ENCODE assay signal across 2 cellular contexts in the genomic region with DNA sequence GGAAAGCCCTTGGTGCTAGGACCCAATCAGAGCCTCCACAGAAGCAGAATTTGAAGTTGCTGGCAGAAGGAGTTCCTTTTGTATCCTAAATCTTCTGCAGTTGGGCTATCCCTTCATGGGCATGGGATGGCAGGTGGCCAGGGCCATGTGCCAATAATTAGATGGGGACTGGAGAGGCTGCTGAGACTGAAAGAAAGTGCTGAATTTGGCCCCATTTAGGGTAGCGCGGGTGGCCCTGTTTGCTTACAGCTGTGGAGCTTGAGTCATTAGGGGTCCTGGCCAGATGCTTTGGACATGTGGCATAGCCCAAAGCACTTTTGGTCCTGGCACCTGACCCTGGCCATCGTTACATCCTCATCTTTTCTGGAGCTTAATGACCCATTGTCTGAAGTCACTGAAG.
TF ChIP-seq lines count a peak whose summit lies in the region.

No MANE protein-coding gene starts in this region.

TF ChIP-seq in SK-N-SH, 30 proteins besides CTCF, POLR2A, EP300 and RAD21 (continued from another document):
- TF ChIP-seq CHD2 (IDR thresholded peaks at IDR 0.05; ENCODE audit: low read length, partially characterized antibody), result no peak

TF ChIP-seq in SK-N-SH treated with all-trans-retinoic acid at 6 μM for 48 hours, 23 proteins besides CTCF, POLR2A, EP300 and RAD21:
- TF ChIP-seq, protein P1, sequence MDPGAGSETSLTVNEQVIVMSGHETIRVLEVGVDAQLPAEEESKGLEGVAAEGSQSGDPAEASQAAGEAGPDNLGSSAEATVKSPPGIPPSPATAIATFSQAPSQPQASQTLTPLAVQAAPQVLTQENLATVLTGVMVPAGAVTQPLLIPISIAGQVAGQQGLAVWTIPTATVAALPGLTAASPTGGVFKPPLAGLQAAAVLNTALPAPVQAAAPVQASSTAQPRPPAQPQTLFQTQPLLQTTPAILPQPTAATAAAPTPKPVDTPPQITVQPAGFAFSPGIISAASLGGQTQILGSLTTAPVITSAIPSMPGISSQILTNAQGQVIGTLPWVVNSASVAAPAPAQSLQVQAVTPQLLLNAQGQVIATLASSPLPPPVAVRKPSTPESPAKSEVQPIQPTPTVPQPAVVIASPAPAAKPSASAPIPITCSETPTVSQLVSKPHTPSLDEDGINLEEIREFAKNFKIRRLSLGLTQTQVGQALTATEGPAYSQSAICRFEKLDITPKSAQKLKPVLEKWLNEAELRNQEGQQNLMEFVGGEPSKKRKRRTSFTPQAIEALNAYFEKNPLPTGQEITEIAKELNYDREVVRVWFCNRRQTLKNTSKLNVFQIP (CRISPR knock-in tag; IDR thresholded peaks at IDR 0.05; ENCODE audit: borderline replicate concordance, low read depth), result no peak
- no peak for TF ChIP-seq ZC3H10 (CRISPR knock-in tag; IDR thresholded peaks at IDR 0.05)
- TF ChIP-seq, protein P2, sequence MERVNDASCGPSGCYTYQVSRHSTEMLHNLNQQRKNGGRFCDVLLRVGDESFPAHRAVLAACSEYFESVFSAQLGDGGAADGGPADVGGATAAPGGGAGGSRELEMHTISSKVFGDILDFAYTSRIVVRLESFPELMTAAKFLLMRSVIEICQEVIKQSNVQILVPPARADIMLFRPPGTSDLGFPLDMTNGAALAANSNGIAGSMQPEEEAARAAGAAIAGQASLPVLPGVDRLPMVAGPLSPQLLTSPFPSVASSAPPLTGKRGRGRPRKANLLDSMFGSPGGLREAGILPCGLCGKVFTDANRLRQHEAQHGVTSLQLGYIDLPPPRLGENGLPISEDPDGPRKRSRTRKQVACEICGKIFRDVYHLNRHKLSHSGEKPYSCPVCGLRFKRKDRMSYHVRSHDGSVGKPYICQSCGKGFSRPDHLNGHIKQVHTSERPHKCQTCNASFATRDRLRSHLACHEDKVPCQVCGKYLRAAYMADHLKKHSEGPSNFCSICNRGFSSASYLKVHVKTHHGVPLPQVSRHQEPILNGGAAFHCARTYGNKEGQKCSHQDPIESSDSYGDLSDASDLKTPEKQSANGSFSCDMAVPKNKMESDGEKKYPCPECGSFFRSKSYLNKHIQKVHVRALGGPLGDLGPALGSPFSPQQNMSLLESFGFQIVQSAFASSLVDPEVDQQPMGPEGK (CRISPR knock-in tag; IDR thresholded peaks at IDR 0.05; ENCODE audit: borderline replicate concordance), result no peak
- no peak for TF ChIP-seq ESRRG (CRISPR knock-in tag; IDR thresholded peaks at IDR 0.05)
- no peak for TF ChIP-seq RARB (CRISPR knock-in tag; IDR thresholded peaks at IDR 0.05)
- TF ChIP-seq, protein P3, sequence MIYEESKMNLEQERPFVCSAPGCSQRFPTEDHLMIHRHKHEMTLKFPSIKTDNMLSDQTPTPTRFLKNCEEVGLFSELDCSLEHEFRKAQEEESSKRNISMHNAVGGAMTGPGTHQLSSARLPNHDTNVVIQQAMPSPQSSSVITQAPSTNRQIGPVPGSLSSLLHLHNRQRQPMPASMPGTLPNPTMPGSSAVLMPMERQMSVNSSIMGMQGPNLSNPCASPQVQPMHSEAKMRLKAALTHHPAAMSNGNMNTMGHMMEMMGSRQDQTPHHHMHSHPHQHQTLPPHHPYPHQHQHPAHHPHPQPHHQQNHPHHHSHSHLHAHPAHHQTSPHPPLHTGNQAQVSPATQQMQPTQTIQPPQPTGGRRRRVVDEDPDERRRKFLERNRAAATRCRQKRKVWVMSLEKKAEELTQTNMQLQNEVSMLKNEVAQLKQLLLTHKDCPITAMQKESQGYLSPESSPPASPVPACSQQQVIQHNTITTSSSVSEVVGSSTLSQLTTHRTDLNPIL (CRISPR knock-in tag; IDR thresholded peaks at IDR 0.05; ENCODE audit: low read depth), result no peak
- TF ChIP-seq ISL1 (CRISPR knock-in tag; IDR thresholded peaks at IDR 0.05), result no peak
- TF ChIP-seq ZFP3 (CRISPR knock-in tag; IDR thresholded peaks at IDR 0.05), result no peak
- TF ChIP-seq, protein P4, sequence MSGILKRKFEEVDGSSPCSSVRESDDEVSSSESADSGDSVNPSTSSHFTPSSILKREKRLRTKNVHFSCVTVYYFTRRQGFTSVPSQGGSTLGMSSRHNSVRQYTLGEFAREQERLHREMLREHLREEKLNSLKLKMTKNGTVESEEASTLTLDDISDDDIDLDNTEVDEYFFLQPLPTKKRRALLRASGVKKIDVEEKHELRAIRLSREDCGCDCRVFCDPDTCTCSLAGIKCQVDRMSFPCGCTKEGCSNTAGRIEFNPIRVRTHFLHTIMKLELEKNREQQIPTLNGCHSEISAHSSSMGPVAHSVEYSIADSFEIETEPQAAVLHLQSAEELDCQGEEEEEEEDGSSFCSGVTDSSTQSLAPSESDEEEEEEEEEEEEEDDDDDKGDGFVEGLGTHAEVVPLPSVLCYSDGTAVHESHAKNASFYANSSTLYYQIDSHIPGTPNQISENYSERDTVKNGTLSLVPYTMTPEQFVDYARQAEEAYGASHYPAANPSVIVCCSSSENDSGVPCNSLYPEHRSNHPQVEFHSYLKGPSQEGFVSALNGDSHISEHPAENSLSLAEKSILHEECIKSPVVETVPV (CRISPR knock-in tag; IDR thresholded peaks at IDR 0.05), result no peak
- no peak for TF ChIP-seq TOX (CRISPR knock-in tag; IDR thresholded peaks at IDR 0.05; ENCODE audit: borderline replicate concordance)
